ENCODE assay signal across 1 cellular context in genomic region chr17:18186271-18186982, GRCh38.
TF ChIP-seq lines count a peak whose summit lies in the region.

No MANE protein-coding gene starts in this region.

TF ChIP-seq in HepG2, 621 proteins besides CTCF, POLR2A, EP300 and RAD21 (continued from another document):
- TF ChIP-seq SOX5 (CRISPR knock-in tag; IDR thresholded peaks at IDR 0.05; ENCODE audit: borderline replicate concordance) (no peak), REST (IDR thresholded peaks at IDR 0.05; ENCODE audit: borderline replicate concordance in 1 of 2, low read depth in 1 of 2, low read length in 2 of 2) (no peak)
